31 cellular contexts compared by ENCODE assay signal in genomic region chr7:40822861-40823260, GRCh38.
"Had no signal": no experiment of that assay in that cellular context is flagged by ENCODE, and none has a peak within 500 bp of the region (broad histone marks: within the 10 kb centered on the region; RNA-seq: fewer than 3 reads in every experiment).

No MANE protein-coding gene starts in this region.

- H3K4me3 ChIP-seq: ascending aorta, breast epithelium, esophagus squamous epithelium, pancreas, prostate gland, sigmoid colon, stomach, thyroid gland, upper lobe of right lung had no signal

- H3K4me1 Mint-ChIP-seq: activated CD4-positive, alpha-beta T cell treated with anti-CD3 and anti-CD28 coated beads, Interleukin-2, amount 10 ng/mL, durations not matched to agents 24 days and 14 days; activated naive CD4-positive, alpha-beta T cell treated with anti-CD3 and anti-CD28 coated beads, Interleukin-2, amount 10 ng/mL, durations not matched to agents 7 days and 5 days; activated naive CD8-positive, alpha-beta T cell treated with anti-CD3 and anti-CD28 coated beads, Interleukin-2, amount 10 ng/mL, durations not matched to agents 7 days and 5 days; central memory CD8-positive, alpha-beta T cell; naive thymus-derived CD4-positive, alpha-beta T cell; stimulated activated naive B cell treated with anti-CD40 and anti-IgM and Interleukin-4, amounts not matched to agents 10 μg/mL and 1 μg/mL and 100 μg/mL, for 72 hours had no signal

- H3K4me3 Mint-ChIP-seq: activated CD4-positive, alpha-beta memory T cell treated with anti-CD3 and anti-CD28 coated beads for 36 hours; activated CD4-positive, alpha-beta T cell treated with anti-CD3 and anti-CD28 coated beads, Interleukin-2, amount 10 ng/mL, durations not matched to agents 24 days and 14 days; activated naive CD4-positive, alpha-beta T cell treated with anti-CD3 and anti-CD28 coated beads, Interleukin-2, amount 10 ng/mL, durations not matched to agents 7 days and 5 days; activated naive CD8-positive, alpha-beta T cell treated with anti-CD3 and anti-CD28 coated beads, Interleukin-2, amount 10 ng/mL, durations not matched to agents 7 days and 5 days; activated T-cell treated with anti-CD3 and anti-CD28 coated beads, Interleukin-2, amount 50 U/mL, for 24 hours; central memory CD8-positive, alpha-beta T cell; mesothelial cell of epicardium; naive thymus-derived CD4-positive, alpha-beta T cell; stimulated activated naive B cell treated with anti-CD40 and anti-IgM and Interleukin-4, amounts not matched to agents 10 μg/mL and 1 μg/mL and 100 μg/mL, for 72 hours; T-helper 1 cell treated with Interleukin-12 subunit alpha and Interleukin-12 subunit beta and Interleukin-4 antibody, amounts not matched to agents 30 μg/mL and 1 μg/mL, for 36 hours had no signal

- H3K27me3 Mint-ChIP-seq: activated CD4-positive, alpha-beta memory T cell treated with anti-CD3 and anti-CD28 coated beads for 36 hours; activated CD4-positive, alpha-beta T cell treated with anti-CD3 and anti-CD28 coated beads, Interleukin-2, amount 10 ng/mL, durations not matched to agents 24 days and 14 days; activated naive CD4-positive, alpha-beta T cell treated with anti-CD3 and anti-CD28 coated beads, Interleukin-2, amount 10 ng/mL, durations not matched to agents 7 days and 5 days; activated naive CD8-positive, alpha-beta T cell treated with anti-CD3 and anti-CD28 coated beads, Interleukin-2, amount 10 ng/mL, durations not matched to agents 7 days and 5 days; activated T-cell treated with anti-CD3 and anti-CD28 coated beads, Interleukin-2, amount 50 U/mL, for 24 hours; central memory CD8-positive, alpha-beta T cell; naive thymus-derived CD4-positive, alpha-beta T cell had no signal

- H3K36me3 ChIP-seq: ascending aorta, breast epithelium, esophagus squamous epithelium, pancreas, prostate gland, sigmoid colon, stomach, thyroid gland, upper lobe of right lung, WERI-Rb-1 had no signal

- FAIRE-seq: colon, frontal cortex, pancreas had no signal

- DNase-seq: activated CD4-positive, alpha-beta memory T cell treated with anti-CD3 and anti-CD28 coated beads for 36 hours; activated CD4-positive, alpha-beta T cell treated with anti-CD3 and anti-CD28 coated beads, Interleukin-2, amount 10 ng/mL, durations not matched to agents 24 days and 14 days; activated CD8-positive, alpha-beta memory T cell treated with anti-CD3 and anti-CD28 coated beads, Interleukin-2, amount 50 U/mL, for 48 hours; activated gamma-delta T cell; activated naive CD4-positive, alpha-beta T cell treated with anti-CD3 and anti-CD28 coated beads, Interleukin-2, amount 10 ng/mL, durations not matched to agents 7 days and 5 days; activated naive CD8-positive, alpha-beta T cell treated with anti-CD3 and anti-CD28 coated beads, Interleukin-2, amount 10 ng/mL, durations not matched to agents 7 days and 5 days; activated T-cell treated with anti-CD3 and anti-CD28 coated beads, Interleukin-2, amount 50 U/mL, for 24 hours; dermis blood vessel endothelial cell; effector CD4-positive, alpha-beta T cell; esophagus squamous epithelium; left colon; naive thymus-derived CD4-positive, alpha-beta T cell; pancreas; sigmoid colon; stimulated activated CD4-positive, alpha-beta T cell treated with anti-CD3 and anti-CD28 coated beads, Interleukin-15, amount 100 ng/mL, for 24 hours; stimulated activated CD4-positive, alpha-beta T cell treated with anti-CD3 and anti-CD28 coated beads, Interleukin-2, amount 100 ng/mL, for 24 hours; stimulated activated naive B cell treated with anti-CD40 and anti-IgM and Interleukin-4, amounts not matched to agents 10 μg/mL and 1 μg/mL and 100 μg/mL, for 72 hours; stomach; T1000; thyroid gland; upper lobe of right lung; WERI-Rb-1 had no signal

- H3K9me3 ChIP-seq: ascending aorta, breast epithelium, esophagus squamous epithelium, pancreas, prostate gland, sigmoid colon, thyroid gland, upper lobe of right lung had no signal

- H3K27ac ChIP-seq: breast epithelium, esophagus squamous epithelium, pancreas, prostate gland, sigmoid colon, stomach, thyroid gland, upper lobe of right lung, WERI-Rb-1 had no signal

- H3K27ac Mint-ChIP-seq: activated CD4-positive, alpha-beta memory T cell treated with anti-CD3 and anti-CD28 coated beads for 36 hours; activated CD4-positive, alpha-beta T cell treated with anti-CD3 and anti-CD28 coated beads, Interleukin-2, amount 10 ng/mL, durations not matched to agents 24 days and 14 days; activated naive CD4-positive, alpha-beta T cell treated with anti-CD3 and anti-CD28 coated beads, Interleukin-2, amount 10 ng/mL, durations not matched to agents 7 days and 5 days; activated naive CD8-positive, alpha-beta T cell treated with anti-CD3 and anti-CD28 coated beads, Interleukin-2, amount 10 ng/mL, durations not matched to agents 7 days and 5 days; activated T-cell treated with anti-CD3 and anti-CD28 coated beads, Interleukin-2, amount 50 U/mL, for 24 hours; mesothelial cell of epicardium; naive thymus-derived CD4-positive, alpha-beta T cell; stimulated activated naive B cell treated with anti-CD40 and anti-IgM and Interleukin-4, amounts not matched to agents 10 μg/mL and 1 μg/mL and 100 μg/mL, for 72 hours; T-helper 1 cell treated with Interleukin-12 subunit alpha and Interleukin-12 subunit beta and Interleukin-4 antibody, amounts not matched to agents 30 μg/mL and 1 μg/mL, for 36 hours had no signal

- ATAC-seq: activated CD4-positive, CD25-positive, alpha-beta regulatory T cell treated with anti-CD3 and anti-CD28 coated beads, Interleukin-2, amount 50 U/mL, for 24 hours; left colon; naive thymus-derived CD4-positive, alpha-beta T cell; pancreas; stimulated activated naive B cell treated with anti-CD40 and anti-IgM and Interleukin-4, amounts not matched to agents 10 μg/mL and 1 μg/mL and 100 μg/mL, for 72 hours; upper lobe of right lung had no signal

- H3K27me3 ChIP-seq: ascending aorta, breast epithelium, esophagus squamous epithelium, pancreas, sigmoid colon, stomach, thyroid gland, upper lobe of right lung had no signal

- H3K4me1 ChIP-seq: pancreas, prostate gland, upper lobe of right lung had no signal

- H3K36me3 Mint-ChIP-seq: activated CD4-positive, alpha-beta memory T cell treated with anti-CD3 and anti-CD28 coated beads for 36 hours; activated naive CD4-positive, alpha-beta T cell treated with anti-CD3 and anti-CD28 coated beads, Interleukin-2, amount 10 ng/mL, durations not matched to agents 7 days and 5 days; activated naive CD8-positive, alpha-beta T cell treated with anti-CD3 and anti-CD28 coated beads, Interleukin-2, amount 10 ng/mL, durations not matched to agents 7 days and 5 days; stimulated activated naive B cell treated with anti-CD40 and anti-IgM and Interleukin-4, amounts not matched to agents 10 μg/mL and 1 μg/mL and 100 μg/mL, for 72 hours had no signal
